Comparison of ENCODE assay signal across 26 cellular contexts in genomic region chr20:10807013-10807412, GRCh38.
"Had no signal": no experiment of that assay in that cellular context is flagged by ENCODE, and none has a peak within 500 bp of the region (broad histone marks: within the 10 kb centered on the region; RNA-seq: fewer than 3 reads in every experiment).

No MANE protein-coding gene starts in this region.

- H3K27me3 ChIP-seq: esophagus squamous epithelium, heart right ventricle, neutrophil, suprapubic skin, transverse colon, vagina had no signal

- H3K36me3 ChIP-seq: esophagus squamous epithelium, heart right ventricle, lower lobe of right lung, neutrophil, suprapubic skin, transverse colon, vagina had no signal

- H3K27ac ChIP-seq: lower lobe of right lung, neutrophil, parathyroid adenoma, transverse colon, vagina had no signal

- H3K4me3 ChIP-seq: coronary artery, esophagus squamous epithelium, heart right ventricle, lower lobe of right lung, smooth muscle cell, suprapubic skin, transverse colon, vagina had no signal

- H3K27ac Mint-ChIP-seq: effector memory CD8-positive, alpha-beta T cell; natural killer cell; progenitor cell of endocrine pancreas; stimulated activated naive CD8-positive, alpha-beta T cell treated with anti-CD3 and anti-CD28 coated beads, Interleukin-15, amount 100 ng/mL, for 72 hours had no signal

- H3K4me1 ChIP-seq: lower lobe of right lung, parathyroid adenoma, transverse colon had no signal

- H3K9ac ChIP-seq: parathyroid adenoma had no signal

- H3K4me3 Mint-ChIP-seq: effector memory CD8-positive, alpha-beta T cell; natural killer cell; stimulated activated naive CD8-positive, alpha-beta T cell treated with anti-CD3 and anti-CD28 coated beads, Interleukin-15, amount 100 ng/mL, for 72 hours had no signal

- DNase-seq: effector memory CD8-positive, alpha-beta T cell; erythroblast; esophagus squamous epithelium; foreskin melanocyte; glutamatergic neuron; hippocampal formation; kidney glomerular epithelial cell; left colon; left ventricle myocardium superior; lower lobe of right lung; natural killer cell; stimulated activated CD4-positive, alpha-beta T cell treated with anti-CD3 and anti-CD28 coated beads, Interleukin-12 subunit alpha, Interleukin-12 subunit beta, amount 100 ng/mL, for 4 hours; stimulated activated CD4-positive, alpha-beta T cell treated with anti-CD3 and anti-CD28 coated beads, Interleukin-1b, Interleukin-23, amount 100 ng/mL, for 48 hours; stimulated activated CD4-positive, alpha-beta T cell treated with anti-CD3 and anti-CD28 coated beads, Interleukin-4, amount 100 ng/mL, for 1 hour; stimulated activated CD8-positive, alpha-beta memory T cell treated with anti-CD3 and anti-CD28 coated beads, Interleukin-4, amount 100 ng/mL, for 48 hours; stimulated activated naive CD4-positive, alpha-beta T cell; stimulated activated naive CD8-positive, alpha-beta T cell treated with anti-CD3 and anti-CD28 coated beads, Interleukin-15, amount 100 ng/mL, for 72 hours; transverse colon had no signal

- H3K9me3 ChIP-seq: esophagus squamous epithelium, heart right ventricle, lower lobe of right lung, neutrophil, suprapubic skin, transverse colon, vagina had no signal

- H3K36me3 Mint-ChIP-seq: natural killer cell had no signal

- H3K79me2 ChIP-seq: parathyroid adenoma had no signal

- ATAC-seq: effector memory CD8-positive, alpha-beta T cell; left colon; lower lobe of right lung; natural killer cell; stimulated activated naive CD8-positive, alpha-beta T cell treated with anti-CD3 and anti-CD28 coated beads, Interleukin-15, amount 100 ng/mL, for 72 hours had no signal

- H3K4me1 Mint-ChIP-seq: natural killer cell; stimulated activated naive CD8-positive, alpha-beta T cell treated with anti-CD3 and anti-CD28 coated beads, Interleukin-15, amount 100 ng/mL, for 72 hours had no signal

- H3K4me2 ChIP-seq: smooth muscle cell had no signal

- H3K9me3 Mint-ChIP-seq: natural killer cell had no signal
